8 cellular contexts compared by ENCODE assay signal in genomic region chr1:23177438-23178380, GRCh38. TPM values are rescaled to one million over a fixed set of nuclear protein-coding genes. Genes with fewer than 3 reads are reported as not detected.
DNase-seq lines count a peak whose midpoint lies in the region; ATAC-seq and TF ChIP-seq lines count a peak whose summit lies in the region.

No MANE protein-coding gene starts in this region.

- peak overlapping the region; percentile 92 for H3K14ac ChIP-seq in neuronal stem cell (ENCODE audit: low read length)

- H3K23ac ChIP-seq in neuronal stem cell (ENCODE audit: low read depth, low read length, poor library complexity): peak overlapping the region; percentile 70

- H2BK15ac ChIP-seq in neuronal stem cell (ENCODE audit: low read length): no peak overlapping the region

- no peaks in the 10 kb centered on the region for H3K79me1 ChIP-seq in neuronal stem cell (ENCODE audit: low read depth, low read length)

- no peaks in the 10 kb centered on the region for H3K36me3 ChIP-seq in SJCRH30
- H3K36me3 ChIP-seq in neuronal stem cell (replicated peaks in 1 of 2; ENCODE audit: control insufficient read depth in 2 of 2, insufficient read depth in 2 of 2, low read length in 2 of 2): no peaks in the 10 kb centered on the region
- H3K36me3 ChIP-seq in upper lobe of right lung: no peaks in the 10 kb centered on the region

- H3K9ac ChIP-seq in neuronal stem cell (ENCODE audit: low read depth, low read length, poor library complexity): peak overlapping the region; percentile 64

- TF ChIP-seq CTCF in upper lobe of right lung (IDR thresholded peaks at IDR 0.05): peak; percentile 25

- H3K18ac ChIP-seq in neuronal stem cell (ENCODE audit: low read length): peak overlapping the region; percentile 77

- H3K9me3 ChIP-seq in SJCRH30 (replicated peaks) (no peaks in the 10 kb centered on the region), neuronal stem cell (replicated peaks in 1 of 2; ENCODE audit: control insufficient read depth in 2 of 2, insufficient read depth in 1 of 2, low read depth in 1 of 2, low read length in 2 of 2) (no peaks in the 10 kb centered on the region), upper lobe of right lung (no peaks in the 10 kb centered on the region)

- H3K4me3 ChIP-seq in SJCRH30 (peak overlapping the region; percentile 60), neuronal stem cell (ENCODE audit: low read length in 2 of 2) (peak overlapping the region; percentile 61 to 81), upper lobe of right lung (peak overlapping the region; percentile 58)

- intact Hi-C loops in upper lobe of right lung (cut with DNase I): no loop called here

- peak overlapping the region; percentile 35 for H3K27ac ChIP-seq in SJCRH30
- no peak overlapping the region for H3K27ac ChIP-seq in neuronal stem cell (replicated peaks; ENCODE audit: low read length)
- H3K27ac ChIP-seq in upper lobe of right lung: peak overlapping the region; percentile 83

- DNase-seq in AG08395 (ENCODE audit: low spot score) (peak; percentile 88), SJCRH30 (peak; percentile 80 to 82), germinal center (ENCODE audit: low spot score) (peak; percentile 84), neuronal stem cell (ENCODE audit: low spot score) (peak; percentile 65), upper lobe of right lung (peak; percentile 86)
- DNase-seq in activated naive CD4-positive, alpha-beta T cell treated with anti-CD3 and anti-CD28 coated beads, Interleukin-2, amount 50 U/mL, for 16 hours: peak; percentile 52

- H2BK12ac ChIP-seq in neuronal stem cell (ENCODE audit: low read length): peak overlapping the region; percentile 63

- H4K8ac ChIP-seq in neuronal stem cell (ENCODE audit: low read depth, low read length): no peak overlapping the region

- peak overlapping the region; percentile 94 for H2AFZ ChIP-seq in neuronal stem cell (ENCODE audit: low read length)

- peaks cover 8% of the 10 kb centered on the region; the same call in 1 of the 2 replicates for H3K4me1 ChIP-seq in SJCRH30
- H3K4me1 ChIP-seq in neuronal stem cell (ENCODE audit: control insufficient read depth in 2 of 2, insufficient read depth in 1 of 2, low read depth in 1 of 2, low read length in 2 of 2): peaks cover 4% of the 10 kb centered on the region in 2 donors
- H3K4me1 ChIP-seq in upper lobe of right lung: no peaks in the 10 kb centered on the region

- peak overlapping the region; percentile 96 for H3K4me2 ChIP-seq in neuronal stem cell (ENCODE audit: insufficient read depth, low read length, poor library complexity, severe bottlenecking)

- H2AK5ac ChIP-seq in neuronal stem cell (ENCODE audit: low read depth, low read length): no peak overlapping the region

- H3K27me3 ChIP-seq in SJCRH30: no peaks in the 10 kb centered on the region; the same call in 1 of the 2 replicates
- H3K27me3 ChIP-seq in neuronal stem cell (ENCODE audit: control insufficient read depth in 3 of 3, insufficient read depth in 3 of 3, low read depth in 1 of 3, low read length in 3 of 3): peaks cover 0 to 15% (median 15%) of the 10 kb centered on the region in 3 experiments
- H3K27me3 ChIP-seq in upper lobe of right lung: no peaks in the 10 kb centered on the region

- ATAC-seq in HG03521 (IDR thresholded peaks at IDR 0.05; ENCODE audit: unreplicated experiment): peak; percentile 61
- ATAC-seq in upper lobe of right lung: peak; percentile 95

- H2BK120ac ChIP-seq in neuronal stem cell (ENCODE audit: low read depth, low read length): no peak overlapping the region

- no CpG with 5 or more reads among the region's 62 CpGs for WGBS in neuronal stem cell (ENCODE audit: extremely low coverage in 2 of 2, insufficient read length in 2 of 2, insufficient replicate concordance in 1 of 2), 2 donors

- peak; percentile 36 for TF ChIP-seq POLR2A in GM18526 (IDR thresholded peaks at IDR 0.05; ENCODE audit: extremely low read depth, insufficient read length)

- no peak overlapping the region for H4K91ac ChIP-seq in neuronal stem cell (ENCODE audit: low read depth, low read length, poor library complexity)

- H2BK5ac ChIP-seq in neuronal stem cell (ENCODE audit: low read length): no peak overlapping the region

- H3K4ac ChIP-seq in neuronal stem cell (ENCODE audit: low read length): no peak overlapping the region

RNA-seq across cellular contexts. Expression of gene LUZP1, which starts 9.1 kb away (rescaled TPM):
- total RNA-seq in SJCRH30 (2014; rRNA removed; shearing (Covaris generic)): 28.8 and 29.8 TPM in 2 replicates
- 27.0 TPM for polyA plus RNA-seq in neuronal stem cell (2013, experiment 1 of 2)
- polyA plus RNA-seq in neuronal stem cell (2013, experiment 2 of 2): 28.3 TPM
- total RNA-seq in upper lobe of right lung: 36.4 TPM

RNA-seq across cellular contexts. Expression of gene HTR1D, which starts 39.6 kb away (rescaled TPM):
- total RNA-seq in SJCRH30 (2014; rRNA removed; shearing (Covaris generic)): not detected in 2 replicates
- polyA plus RNA-seq in neuronal stem cell (2013, experiment 1 of 2): 1.9 TPM
- 2.1 TPM for polyA plus RNA-seq in neuronal stem cell (2013, experiment 2 of 2)
- total RNA-seq in upper lobe of right lung: 0.93 TPM
